16 cellular contexts compared by ENCODE assay signal in the genomic region with DNA sequence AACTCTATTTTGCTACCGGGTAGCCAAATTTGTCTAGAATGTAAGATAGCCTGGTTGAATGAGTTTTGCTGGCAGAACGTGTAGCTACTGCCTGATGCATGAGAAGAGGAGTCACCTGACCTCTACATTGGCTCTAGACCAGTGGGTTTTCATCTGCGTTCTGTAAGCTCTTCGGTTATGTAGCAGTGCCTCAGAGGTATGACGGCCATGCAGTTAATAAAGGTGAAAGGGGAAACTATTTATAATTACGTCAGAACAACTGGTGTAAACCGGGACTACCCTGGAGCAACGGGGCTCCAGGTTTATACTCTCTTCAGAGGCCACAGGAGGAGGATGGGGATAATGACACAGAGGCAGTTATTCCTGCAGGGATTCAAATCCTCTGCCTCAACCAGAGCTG.
A peak's percentile ranks its signal among the peaks of the same experiment; 100 is the strongest.
DNase-seq lines count a peak whose midpoint lies in the region; ATAC-seq, FAIRE-seq and TF ChIP-seq lines count a peak whose summit lies in the region.
"Had no signal": no experiment of that assay in that cellular context is flagged by ENCODE, and none has a peak within 500 bp of the region (broad histone marks: within the 10 kb centered on the region; RNA-seq: fewer than 3 reads in every experiment).

No MANE protein-coding gene starts in this region.

- no peaks in the 10 kb centered on the region for H3K23me2 ChIP-seq in H1 (ENCODE audit: low read depth, low read length)

- no peak overlapping the region for H2BK15ac ChIP-seq in H1 (ENCODE audit: low read length)

- CTCF ChIA-PET in Caco-2 (lab: Charles Lee): no interaction called here
- CTCF ChIA-PET in H1 (lab: Charles Lee; ENCODE audit: partially characterized antibody): no interaction called here

- H3K36me3 Mint-ChIP-seq in Caco-2 (ENCODE audit: insufficient read depth, unreplicated experiment): no peaks in the 10 kb centered on the region

- H3K4me2 ChIP-seq in H1 (ENCODE audit: insufficient read depth in 1 of 2, low read depth in 2 of 2, low read length in 2 of 2) (no peak overlapping the region), GM23248 (ENCODE audit: unreplicated experiment) (no peak overlapping the region)

- H4K8ac ChIP-seq in H1 (ENCODE audit: extremely low read depth, insufficient read depth, low read length): no peak overlapping the region

- no peak overlapping the region for H3K18ac ChIP-seq in H1 (ENCODE audit: extremely low read depth, low read length)

- H3K27ac ChIP-seq in H1 (ENCODE audit: low read depth, low read length): no peak overlapping the region
- H3K27ac ChIP-seq in kidney (ENCODE audit: low read depth in 2 of 2, low read length in 2 of 2): peak overlapping the region; percentile 29 to 78
- H3K27ac ChIP-seq in right atrium auricular region: no peak overlapping the region
- no peak overlapping the region for H3K27ac ChIP-seq in GM23248

- no peaks in the 10 kb centered on the region for H4K20me1 ChIP-seq in H1 (replicated peaks in 1 of 2; ENCODE audit: control insufficient read depth in 1 of 2, insufficient read depth in 2 of 2, low read length in 2 of 2)
- H4K20me1 ChIP-seq in GM23248 (ENCODE audit: insufficient read depth): no peaks in the 10 kb centered on the region

- H3K4me1 ChIP-seq in Caco-2: peaks cover 44% of the 10 kb centered on the region
- no peaks in the 10 kb centered on the region for H3K4me1 ChIP-seq in H1 (replicated peaks in 1 of 4; ENCODE audit: control insufficient read depth in 3 of 4, insufficient read depth in 4 of 4, low read length in 3 of 4)
- peaks cover 7 to 16% of the 10 kb centered on the region in 2 donors for H3K4me1 ChIP-seq in kidney (ENCODE audit: control insufficient read depth in 1 of 2, insufficient read depth in 1 of 2, low read depth in 1 of 2, low read length in 2 of 2)
- H3K4me1 ChIP-seq in right atrium auricular region: no peaks in the 10 kb centered on the region
- H3K4me1 ChIP-seq in GM23248 (ENCODE audit: insufficient read depth): peaks cover 8% of the 10 kb centered on the region; the same call in 1 of the 2 replicates

- H2BK120ac ChIP-seq in H1 (replicated peaks; ENCODE audit: low read depth, low read length): no peak overlapping the region

- H4K5ac ChIP-seq in H1 (ENCODE audit: insufficient read length, low read depth, low read length): no peak overlapping the region

- H3K9me3 ChIP-seq in Caco-2 (no peaks in the 10 kb centered on the region), H1 (ENCODE audit: insufficient read depth in 2 of 2, low read depth in 1 of 2, low read length in 1 of 2) (no peaks in the 10 kb centered on the region), kidney (ENCODE audit: control insufficient read depth in 1 of 2, low read length in 2 of 2) (no peaks in the 10 kb centered on the region), right atrium auricular region (no peaks in the 10 kb centered on the region), GM23248 (ENCODE audit: low read depth) (no peaks in the 10 kb centered on the region)

- H3K23ac ChIP-seq in H1 (ENCODE audit: insufficient read length): no peak overlapping the region

- H3K27ac Mint-ChIP-seq in Caco-2 (ENCODE audit: unreplicated experiment): peak overlapping the region; percentile 9
- H3K27ac Mint-ChIP-seq: B cell; CD4-positive, alpha-beta T cell had no signal

- no peaks in the 10 kb centered on the region for H3K27me3 Mint-ChIP-seq in Caco-2 (ENCODE audit: insufficient read depth, unreplicated experiment)
- H3K27me3 Mint-ChIP-seq: B cell had no signal

- intact Hi-C loops in Caco-2 (cut with micrococcal nuclease; ENCODE audit: unreplicated experiment) (no loop called here), kidney (cut with DNase I) (no loop called here)

- no peak overlapping the region for H3K14ac ChIP-seq in H1 (ENCODE audit: insufficient read length)

- no peak overlapping the region for H2BK20ac ChIP-seq in H1 (ENCODE audit: low read length)

- H3K36me3 ChIP-seq in Caco-2 (ENCODE audit: control insufficient read depth, insufficient read depth, low read length) (no peaks in the 10 kb centered on the region), H1 (ENCODE audit: control insufficient read depth in 2 of 4, insufficient read depth in 4 of 4, low read length in 3 of 4) (no peaks in the 10 kb centered on the region), kidney (ENCODE audit: control insufficient read depth in 1 of 2, insufficient read depth in 2 of 2, low read length in 2 of 2) (no peaks in the 10 kb centered on the region), right atrium auricular region (no peaks in the 10 kb centered on the region), GM23248 (ENCODE audit: low read depth) (no peaks in the 10 kb centered on the region)

- ATAC-seq in HG03097 (IDR thresholded peaks at IDR 0.05; ENCODE audit: low FRiP score, unreplicated experiment): no peak

- no peak for TF ChIP-seq CTCF in Caco-2 (IDR thresholded peaks at IDR 0.05; ENCODE audit: insufficient read depth in 1 of 2, low read depth in 1 of 2, low read length in 1 of 2, severe bottlenecking in 1 of 2, unreplicated experiment in 1 of 2)
- TF ChIP-seq CTCF in H1 (IDR thresholded peaks at IDR 0.05; ENCODE audit: control extremely low read depth in 1 of 3, insufficient read depth in 1 of 3, low read depth in 1 of 3, low read length in 3 of 3): no peak
- no peak for TF ChIP-seq CTCF in kidney (IDR thresholded peaks at IDR 0.05; ENCODE audit: borderline replicate concordance, extremely low read depth, insufficient read depth)
- TF ChIP-seq CTCF in right atrium auricular region (IDR thresholded peaks at IDR 0.05): no peak

- H3K27me3 ChIP-seq in Caco-2 (replicated peaks; ENCODE audit: control insufficient read depth, insufficient read depth, low read length): no peaks in the 10 kb centered on the region
- no peaks in the 10 kb centered on the region for H3K27me3 ChIP-seq in H1 (replicated peaks in 1 of 4; ENCODE audit: control insufficient read depth in 3 of 4, extremely low read depth in 1 of 4, insufficient read depth in 3 of 4, low read length in 3 of 4)
- no peaks in the 10 kb centered on the region for H3K27me3 ChIP-seq in right atrium auricular region
- no peaks in the 10 kb centered on the region for H3K27me3 ChIP-seq in GM23248 (replicated peaks; ENCODE audit: insufficient read depth)

- H2BK5ac ChIP-seq in H1 (ENCODE audit: low read depth, low read length): no peak overlapping the region

- H2BK12ac ChIP-seq in H1 (ENCODE audit: low read depth, low read length): no peak overlapping the region

- H4K91ac ChIP-seq in H1 (replicated peaks; ENCODE audit: insufficient read length, low read length): no peak overlapping the region

- 86% methylated on average over 8 of the region's 8 CpGs; no CpG with 5 or more reads in 1 of the 2 experiments for WGBS in H1 (ENCODE audit: extremely low coverage in 1 of 2, insufficient coverage in 1 of 2, insufficient read length in 1 of 2, insufficient replicate concordance in 2 of 2, low coverage in 1 of 2, low lambda C conversion rate in 2 of 2, missing lambda C conversion rate in 1 of 2), 2 experiments
- WGBS in GM23248 (ENCODE audit: low coverage in 1 of 2, low lambda C conversion rate in 2 of 2, missing lambda C conversion rate in 2 of 2), 2 experiments: 75 to 80% methylated on average over 8 of the region's 8 CpGs

- H3K56ac ChIP-seq in H1 (replicated peaks; ENCODE audit: insufficient read length, low read depth, low read length): no peak overlapping the region

- TF ChIP-seq EP300 in H1 (IDR thresholded peaks at IDR 0.05; ENCODE audit: borderline replicate concordance in 1 of 2, low read depth in 2 of 2, low read length in 2 of 2): no peak

- FAIRE-seq in H1 (lab: Jason Lieb, UNC) (no peak), kidney (lab: Jason Lieb, UNC) (no peak)
- FAIRE-seq: D721Med, G401.6, GM12891 had no signal

- no peak overlapping the region for H3K4me3 ChIP-seq in Caco-2 (ENCODE audit: low read depth, low read length)
- H3K4me3 ChIP-seq in H1 (ENCODE audit: extremely low read depth in 1 of 4, insufficient read depth in 2 of 4, low read depth in 3 of 4, low read length in 4 of 4): no peak overlapping the region
- H3K4me3 ChIP-seq in kidney (ENCODE audit: low read length in 2 of 2): peak overlapping the region; percentile 7 to 15
- H3K4me3 ChIP-seq in right atrium auricular region: no peak overlapping the region
- no peak overlapping the region for H3K4me3 ChIP-seq in GM23248

- DNase-seq in Caco-2 (no peak), H1 (ENCODE audit: low read depth in 1 of 2, low spot score in 2 of 2) (no peak), kidney (no peak), renal cortical epithelial cell (ENCODE audit: low read depth) (peak; percentile 72), right atrium auricular region (ENCODE audit: low spot score) (no peak), GM23248 (no peak)
- no peak for DNase-seq in stimulated activated naive CD4-positive, alpha-beta T cell (lab: John Stamatoyannopoulos, UW)
- DNase-seq: C1 segment of cervical spinal cord; CD4-positive, alpha-beta T cell; DMS153; DMS79 treated with DMSO at 0.1 percent for 48 hours had no signal

- H3K79me2 ChIP-seq in H1 (ENCODE audit: control insufficient read depth in 1 of 2, insufficient read depth in 2 of 2, low read length in 2 of 2) (no peaks in the 10 kb centered on the region), GM23248 (ENCODE audit: insufficient read depth) (no peaks in the 10 kb centered on the region)

- TF ChIP-seq RAD21 in H1 (IDR thresholded peaks at IDR 0.05 in 1 of 2, conservative IDR thresholded peaks at IDR 0.05 in 1 of 2; ENCODE audit: low read depth in 2 of 2, low read length in 2 of 2): no peak

- TF ChIP-seq POLR2A in H1 (IDR thresholded peaks at IDR 0.05; ENCODE audit: control extremely low read depth in 1 of 2, low read depth in 2 of 2, low read length in 2 of 2): no peak

- H2AFZ ChIP-seq in H1 (ENCODE audit: low read length) (peak overlapping the region; percentile 77; the same call in 1 of the 2 replicates), GM23248 (no peak overlapping the region)

- peaks cover 36% of the 10 kb centered on the region for H3K4me1 Mint-ChIP-seq in Caco-2 (ENCODE audit: low read depth, unreplicated experiment)
- H3K4me1 Mint-ChIP-seq: B cell had no signal

- no peaks in the 10 kb centered on the region for H3K9me2 ChIP-seq in GM23248 (ENCODE audit: insufficient read depth)

- H2AK5ac ChIP-seq in H1 (ENCODE audit: low read depth, low read length): no peak overlapping the region

- POLR2A ChIA-PET in Caco-2 (lab: Charles Lee): no interaction called here
- POLR2A ChIA-PET in H1 (lab: Charles Lee; ENCODE audit: partially characterized antibody): no interaction called here

- no TSS peak for BruUV-seq in Caco-2 (replicated peaks; lab: Mats Ljungman, UMichigan)

- no peaks in the 10 kb centered on the region for H3K79me1 ChIP-seq in H1 (ENCODE audit: low read depth, low read length)

- no peak overlapping the region for H3K9ac ChIP-seq in H1 (replicated peaks in 1 of 4; ENCODE audit: extremely low read depth in 1 of 4, low read depth in 3 of 4, low read length in 3 of 4)
- H3K9ac ChIP-seq in kidney (ENCODE audit: low read length in 2 of 2): no peak overlapping the region
- H3K9ac ChIP-seq in GM23248: no peak overlapping the region

- no peak overlapping the region for H3K4me3 Mint-ChIP-seq in Caco-2 (ENCODE audit: unreplicated experiment)
- H3K4me3 Mint-ChIP-seq: B cell; CD4-positive, alpha-beta T cell had no signal

- in situ Hi-C loops in GM23248 (cut with MboI): no loop called here

- H3K9me3 Mint-ChIP-seq in Caco-2 (ENCODE audit: unreplicated experiment): peaks cover 34% of the 10 kb centered on the region
- H3K9me3 Mint-ChIP-seq: CD4-positive, alpha-beta T cell had no signal

- peaks cover 7% of the 10 kb centered on the region; the same call in 1 of the 2 replicates for H3F3A ChIP-seq in GM23248 (ENCODE audit: insufficient read depth)

- no peak overlapping the region for H3K4ac ChIP-seq in H1 (replicated peaks; ENCODE audit: insufficient read length, low read depth, low read length)

Comparison
In these comparisons a context has a peak if more than half of its experiments do, and no peak if none do; other contexts are left out.
1. H3K4me3 ChIP-seq: peak in kidney (2 of 2); none in Caco-2 (single experiment), H1 (0 of 4), right atrium auricular region (0 of 2) and GM23248 (single experiment).
2. H3K27ac ChIP-seq: peak in kidney (2 of 2); none in H1 (single experiment), right atrium auricular region (0 of 2) and GM23248 (single experiment).